9 cellular contexts compared by ENCODE assay signal in the genomic region with DNA sequence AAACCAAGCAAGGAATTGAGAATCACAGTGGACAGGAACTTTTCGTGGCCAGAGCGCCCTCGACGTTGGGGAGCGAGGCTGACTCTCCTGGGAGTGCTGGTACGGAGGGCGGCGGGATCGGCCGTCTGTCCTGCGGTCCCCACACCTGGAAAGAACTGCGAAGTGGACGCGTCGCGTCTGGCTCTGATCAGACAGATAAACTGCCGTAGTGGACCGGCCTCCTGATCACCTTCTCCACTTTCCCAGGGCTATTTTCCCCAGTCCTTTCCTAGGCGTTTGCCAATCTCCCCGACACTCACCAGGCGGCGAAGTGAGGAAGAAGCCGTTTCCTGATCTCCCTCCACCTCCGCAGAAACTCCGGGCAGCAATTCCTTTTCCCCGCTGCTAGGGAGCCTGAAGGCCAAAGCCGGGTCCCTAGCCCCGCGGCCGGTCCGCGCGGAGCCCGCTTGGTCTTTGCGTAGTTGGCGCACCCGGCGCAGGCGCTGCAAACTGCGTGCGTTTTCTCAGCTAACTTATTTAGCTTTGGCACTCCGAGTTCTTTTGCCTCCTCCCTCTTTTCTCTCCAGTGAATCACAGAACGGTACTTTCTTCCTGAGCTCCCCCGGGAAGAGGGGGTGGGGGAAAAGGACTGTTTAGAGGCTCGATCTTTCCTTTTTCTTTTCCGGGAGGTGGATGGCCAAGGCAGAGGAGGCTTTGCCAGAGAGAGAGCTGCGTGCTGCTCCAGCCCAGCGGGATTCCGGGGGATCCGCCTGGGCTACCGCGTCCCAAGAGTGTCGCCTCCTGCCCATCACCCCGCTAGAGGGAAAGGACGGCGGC. TPM values are rescaled to one million over a fixed set of nuclear protein-coding genes. Genes with fewer than 3 reads are reported as not detected.
DNase-seq lines count a peak whose midpoint lies in the region; ATAC-seq and TF ChIP-seq lines count a peak whose summit lies in the region.
"Had no signal": no experiment of that assay in that cellular context is flagged by ENCODE, and none has a peak within 500 bp of the region (broad histone marks: within the 10 kb centered on the region; RNA-seq: fewer than 3 reads in every experiment).

Gene ARSJ, minus strand, starts transcription at position 491 of the 816 bp plus-strand sequence. CDS start 813 bp downstream, outside the sequence.

- no peaks in the 10 kb centered on the region for H3K4me1 Mint-ChIP-seq in Caco-2 (ENCODE audit: low read depth, unreplicated experiment)
- peaks cover 18% of the 10 kb centered on the region for H3K4me1 Mint-ChIP-seq in mesothelial cell of epicardium

- H3K4me3 ChIP-seq in Caco-2 (ENCODE audit: low read depth, low read length), result peak within 1 kb of the TSS; percentile 54
- peak within 1 kb of the TSS; percentile 84 for H3K4me3 ChIP-seq in HUES6 (ENCODE audit: low read depth, low read length)
- peak within 1 kb of the TSS; percentile 84 for H3K4me3 ChIP-seq in epithelial cell of proximal tubule (ENCODE audit: low read depth, low read length)

- intact Hi-C loops in Caco-2 (cut with micrococcal nuclease; ENCODE audit: unreplicated experiment), result loop anchor here (1.0 kb wide), 1 partner anchor 20 kb away; no protein-coding TSS in a partner anchor

- POLR2A ChIA-PET in Caco-2 (lab: Charles Lee), result no interaction called here

- H3K4me1 ChIP-seq in Caco-2, result no peaks in the 10 kb centered on the region
- peaks cover 6% of the 10 kb centered on the region; the same call in 1 of the 2 replicates for H3K4me1 ChIP-seq in HUES6 (ENCODE audit: control insufficient read depth, insufficient read depth, low read length)

- H3K27me3 Mint-ChIP-seq in Caco-2 (ENCODE audit: insufficient read depth, unreplicated experiment) (no peaks in the 10 kb centered on the region), mesothelial cell of epicardium (ENCODE audit: low read depth) (peaks cover 19% of the 10 kb centered on the region)

- TF ChIP-seq CTCF in Caco-2 (IDR thresholded peaks at IDR 0.05; ENCODE audit: insufficient read depth in 1 of 2, low read depth in 1 of 2, low read length in 1 of 2, severe bottlenecking in 1 of 2, unreplicated experiment in 1 of 2), result peak in 1 of 2 experiments; percentile 5
- TF ChIP-seq CTCF in epithelial cell of proximal tubule (conservative IDR thresholded peaks at IDR 0.05; ENCODE audit: low read depth, low read length), result peak; percentile 28
- TF ChIP-seq CTCF in mesothelial cell of epicardium (IDR thresholded peaks at IDR 0.05; ENCODE audit: unreplicated experiment), result no peak

- DNase-seq in Caco-2, result peak; percentile 52 to 69
- peak; percentile 67 for DNase-seq in activated CD8-positive, alpha-beta memory T cell treated with anti-CD3 and anti-CD28 coated beads, Interleukin-2, amount 50 U/mL, for 48 hours
- no peak for DNase-seq in epithelial cell of proximal tubule (ENCODE audit: low read depth)
- DNase-seq in mesothelial cell of epicardium (ENCODE audit: low spot score in 2 of 2, unreplicated experiment in 2 of 2), result peak; percentile 36 to 73
- peak in 36 of 49 donors; percentile 4 to 73 (median 24) for DNase-seq in substantia nigra (lab: John Stamatoyannopoulos, UW)

- H3K27ac ChIP-seq in HUES6 (ENCODE audit: low read depth, low read length), result no peak within 1 kb of the TSS
- peak within 1 kb of the TSS; percentile 15 for H3K27ac ChIP-seq in substantia nigra (ENCODE audit: low read depth, low read length, poor library complexity, severe bottlenecking)

- H3K4me3 Mint-ChIP-seq in Caco-2 (ENCODE audit: unreplicated experiment) (peak within 1 kb of the TSS; percentile 74), mesothelial cell of epicardium (peak within 1 kb of the TSS; percentile 91)

- H3K9me3 ChIP-seq in Caco-2 (no peaks in the 10 kb centered on the region), HUES6 (ENCODE audit: control insufficient read depth, insufficient read depth, low read depth, low read length) (peaks cover 14% of the 10 kb centered on the region; the same call in 1 of the 2 replicates)

- CTCF ChIA-PET in Caco-2 (lab: Charles Lee), result no interaction called here

- no peaks in the 10 kb centered on the region for H3K36me3 Mint-ChIP-seq in Caco-2 (ENCODE audit: insufficient read depth, unreplicated experiment)
- peaks cover 2% of the 10 kb centered on the region for H3K36me3 Mint-ChIP-seq in mesothelial cell of epicardium

- H3K9me3 Mint-ChIP-seq in Caco-2 (ENCODE audit: unreplicated experiment) (peaks cover 2% of the 10 kb centered on the region), mesothelial cell of epicardium (peaks cover 14% of the 10 kb centered on the region)

- no TSS peak for BruUV-seq in Caco-2 (replicated peaks; lab: Mats Ljungman, UMichigan)

- peak within 1 kb of the TSS; percentile 67 for H3K9ac ChIP-seq in HUES6 (ENCODE audit: low read length)

- no peak for ATAC-seq in GM18502 (IDR thresholded peaks at IDR 0.05; ENCODE audit: poor library complexity, unreplicated experiment)
- ATAC-seq in HG02763 (IDR thresholded peaks at IDR 0.05; ENCODE audit: unreplicated experiment), result no peak

- H3K36me3 ChIP-seq in Caco-2 (ENCODE audit: control insufficient read depth, insufficient read depth, low read length) (no peaks in the 10 kb centered on the region), HUES6 (ENCODE audit: control insufficient read depth, insufficient read depth, low read length) (no peaks in the 10 kb centered on the region)

- H3K27ac Mint-ChIP-seq in Caco-2 (ENCODE audit: unreplicated experiment) (peak within 1 kb of the TSS; percentile 51), mesothelial cell of epicardium (peak within 1 kb of the TSS; percentile 82)
- H3K27ac Mint-ChIP-seq: IgD-negative memory B cell had no signal

- no peaks in the 10 kb centered on the region for H3K27me3 ChIP-seq in Caco-2 (replicated peaks; ENCODE audit: control insufficient read depth, insufficient read depth, low read length)
- peaks cover 22% of the 10 kb centered on the region for H3K27me3 ChIP-seq in HUES6 (ENCODE audit: control insufficient read depth, insufficient read depth, low read length)

RNA-seq across cellular contexts. Expression of gene ARSJ, which starts in this region (rescaled TPM):
- total RNA-seq in Caco-2 (2022) (7.3 and 10.1 TPM in 2 replicates), epithelial cell of proximal tubule (28.5 and 31.9 TPM in 2 replicates), mesothelial cell of epicardium (3.1 to 3.8 TPM (median 3.3 TPM) in 3 replicates)
